In genomic region chr3:156910022-156910421, GRCh38 we compare ENCODE assay signal across 30 cellular contexts.
"Had no signal": no experiment of that assay in that cellular context is flagged by ENCODE, and none has a peak within 500 bp of the region (broad histone marks: within the 10 kb centered on the region; RNA-seq: fewer than 3 reads in every experiment).

No MANE protein-coding gene starts in this region.

- H3K36me3 Mint-ChIP-seq: activated naive CD4-positive, alpha-beta T cell treated with anti-CD3 and anti-CD28 coated beads, Interleukin-2, amount 10 ng/mL, durations not matched to agents 7 days and 5 days; brain had no signal

- H3K27me3 Mint-ChIP-seq: activated naive CD4-positive, alpha-beta T cell treated with anti-CD3 and anti-CD28 coated beads, Interleukin-2, amount 10 ng/mL, durations not matched to agents 7 days and 5 days; activated naive CD8-positive, alpha-beta T cell treated with anti-CD3 and anti-CD28 coated beads, Interleukin-2, amount 50 U/mL, for 24 hours; activated T-cell treated with anti-CD3 and anti-CD28 coated beads, Interleukin-2, amount 50 U/mL, for 24 hours had no signal

- H3K27ac Mint-ChIP-seq: activated CD4-positive, alpha-beta T cell treated with anti-CD3 and anti-CD28 coated beads for 36 hours; activated CD4-positive, alpha-beta T cell treated with anti-CD3 and anti-CD28 coated beads, Interleukin-2, amount 10 ng/mL, durations not matched to agents 7 days and 5 days; activated CD8-positive, alpha-beta T cell treated with anti-CD3 and anti-CD28 coated beads, Interleukin-2, amount 10 ng/mL, durations not matched to agents 7 days and 5 days; activated naive CD4-positive, alpha-beta T cell treated with anti-CD3 and anti-CD28 coated beads, Interleukin-2, amount 10 ng/mL, durations not matched to agents 7 days and 5 days; activated naive CD8-positive, alpha-beta T cell; activated naive CD8-positive, alpha-beta T cell treated with anti-CD3 and anti-CD28 coated beads, Interleukin-2, amount 50 U/mL, for 24 hours; activated T-cell treated with anti-CD3 and anti-CD28 coated beads, Interleukin-2, amount 50 U/mL, for 24 hours; brain; T-helper 2 cell treated with Interferon-gamma antibody and Interleukin-4, amounts not matched to agents 5 μg/mL and 100 μg/mL, for 36 hours; WTC11 had no signal

- H3K9me3 Mint-ChIP-seq: activated naive CD4-positive, alpha-beta T cell treated with anti-CD3 and anti-CD28 coated beads, Interleukin-2, amount 10 ng/mL, durations not matched to agents 7 days and 5 days; activated naive CD8-positive, alpha-beta T cell treated with anti-CD3 and anti-CD28 coated beads, Interleukin-2, amount 50 U/mL, for 24 hours had no signal

- H3K27me3 ChIP-seq: cardiac muscle cell had no signal

- H3K4me1 Mint-ChIP-seq: activated CD4-positive, alpha-beta T cell treated with anti-CD3 and anti-CD28 coated beads for 36 hours; activated CD4-positive, alpha-beta T cell treated with anti-CD3 and anti-CD28 coated beads, Interleukin-2, amount 10 ng/mL, durations not matched to agents 7 days and 5 days; activated naive CD4-positive, alpha-beta T cell treated with anti-CD3 and anti-CD28 coated beads, Interleukin-2, amount 10 ng/mL, durations not matched to agents 7 days and 5 days; activated naive CD8-positive, alpha-beta T cell treated with anti-CD3 and anti-CD28 coated beads, Interleukin-2, amount 50 U/mL, for 24 hours; brain; central memory CD8-positive, alpha-beta T cell had no signal

- H3K27ac ChIP-seq: cardiac muscle cell, PC-9, RWPE1, SK-N-MC had no signal

- H3K4me3 Mint-ChIP-seq: activated CD4-positive, alpha-beta T cell treated with anti-CD3 and anti-CD28 coated beads for 36 hours; activated CD4-positive, alpha-beta T cell treated with anti-CD3 and anti-CD28 coated beads, Interleukin-2, amount 10 ng/mL, durations not matched to agents 7 days and 5 days; activated CD8-positive, alpha-beta T cell treated with anti-CD3 and anti-CD28 coated beads, Interleukin-2, amount 10 ng/mL, durations not matched to agents 7 days and 5 days; activated naive CD4-positive, alpha-beta T cell treated with anti-CD3 and anti-CD28 coated beads, Interleukin-2, amount 10 ng/mL, durations not matched to agents 7 days and 5 days; activated naive CD8-positive, alpha-beta T cell; activated naive CD8-positive, alpha-beta T cell treated with anti-CD3 and anti-CD28 coated beads, Interleukin-2, amount 50 U/mL, for 24 hours; activated T-cell treated with anti-CD3 and anti-CD28 coated beads, Interleukin-2, amount 50 U/mL, for 24 hours; brain; central memory CD8-positive, alpha-beta T cell; T-helper 2 cell treated with Interferon-gamma antibody and Interleukin-4, amounts not matched to agents 5 μg/mL and 100 μg/mL, for 36 hours; WTC11 had no signal

- H3K4me3 ChIP-seq: cardiac muscle cell, PC-9, SK-N-MC had no signal

- ATAC-seq: activated CD4-positive, alpha-beta T cell treated with anti-CD3 and anti-CD28 coated beads for 36 hours; activated CD4-positive, CD25-positive, alpha-beta regulatory T cell treated with anti-CD3 and anti-CD28 coated beads, Interleukin-2, amount 50 U/mL, for 24 hours; activated CD8-positive, alpha-beta T cell treated with anti-CD3 and anti-CD28 coated beads, Interleukin-2, amount 10 ng/mL, durations not matched to agents 7 days and 5 days; activated naive CD8-positive, alpha-beta T cell treated with anti-CD3 and anti-CD28 coated beads, Interleukin-2, amount 50 U/mL, for 24 hours; WTC11 had no signal

- DNase-seq: activated CD4-positive, alpha-beta T cell treated with anti-CD3 and anti-CD28 coated beads for 36 hours; activated CD4-positive, alpha-beta T cell treated with anti-CD3 and anti-CD28 coated beads, Interleukin-2, amount 10 ng/mL, durations not matched to agents 7 days and 5 days; activated CD4-positive, alpha-beta T cell treated with anti-CD3 and anti-CD28 coated beads, Interleukin-2, amount 50 U/mL, for 48 hours; activated CD8-positive, alpha-beta T cell treated with anti-CD3 and anti-CD28 coated beads, Interleukin-2, amount 10 ng/mL, durations not matched to agents 7 days and 5 days; activated gamma-delta T cell treated with Interleukin-2 at 50 U/mL for 16 hours; activated naive CD4-positive, alpha-beta T cell treated with anti-CD3 and anti-CD28 coated beads, Interleukin-2, amount 10 ng/mL, durations not matched to agents 7 days and 5 days; activated naive CD8-positive, alpha-beta T cell treated with anti-CD3 and anti-CD28 coated beads, Interleukin-2, amount 50 U/mL, for 24 hours; activated T-cell treated with anti-CD3 and anti-CD28 coated beads, Interleukin-2, amount 50 U/mL, for 24 hours; anterior cingulate cortex; Kasumi-1; KG1; MM.1S; MV-4-11; NCI-H1092; NCI-H1436 treated with DMSO at 0.1 percent for 48 hours; NCI-H187 treated with DMSO at 0.1 percent for 48 hours; NCI-H2081; NCI-H345; NCI-H524 treated with DMSO at 0.1 percent for 48 hours; PC-9; Right ventricle myocardium superior had no signal

- H3K36me3 ChIP-seq: cardiac muscle cell had no signal
